1 cellular context compared by ENCODE assay signal in the genomic region with DNA sequence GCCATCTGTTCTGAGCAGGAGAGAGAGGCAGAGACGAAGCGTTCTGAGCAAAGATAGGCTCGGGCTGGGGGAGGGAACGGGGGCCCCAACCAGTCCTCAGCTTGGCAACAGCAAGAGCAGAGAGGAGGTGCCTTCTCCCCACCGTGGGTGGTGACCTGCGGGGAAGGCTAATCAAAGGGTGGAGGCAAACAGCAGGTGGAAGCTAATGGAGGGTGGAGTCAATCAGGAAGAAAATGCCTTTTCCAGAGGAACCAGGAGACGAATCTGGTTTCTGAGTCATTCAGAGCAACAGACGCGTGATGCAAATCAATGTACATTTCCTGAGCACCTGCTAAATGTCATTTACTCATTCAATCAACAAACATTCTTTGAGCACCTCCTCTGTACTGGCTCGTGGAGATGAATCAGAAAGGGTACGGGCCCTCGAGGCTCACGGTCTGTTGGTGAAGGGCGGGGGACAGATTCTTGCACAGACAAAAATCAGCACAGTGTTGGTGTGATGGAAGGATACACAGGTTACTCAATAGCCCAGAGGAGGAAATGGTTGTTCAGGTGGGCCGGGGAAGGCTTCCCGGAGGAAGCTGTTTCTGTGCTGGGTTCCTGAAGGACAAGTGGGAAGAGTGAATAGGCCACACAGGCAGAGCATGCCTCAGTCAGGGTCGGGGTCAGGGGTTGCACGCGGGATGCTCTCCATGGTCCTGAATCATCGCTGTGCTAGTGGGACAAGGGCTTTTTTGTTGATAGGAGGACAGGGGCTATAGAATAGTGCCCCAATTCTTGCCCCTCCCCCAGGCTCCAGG.
TF ChIP-seq lines count a peak whose summit lies in the region.

No MANE protein-coding gene starts in this region.

TF ChIP-seq in HepG2, 621 proteins besides CTCF, POLR2A, EP300 and RAD21 (continued from another document and continues in another):
- peak; percentile 85 for TF ChIP-seq NKX3-1 (CRISPR knock-in tag; IDR thresholded peaks at IDR 0.05)
- TF ChIP-seq NFATC3 (CRISPR knock-in tag; IDR thresholded peaks at IDR 0.05): no peak
- TF ChIP-seq ZBTB10 (CRISPR knock-in tag; IDR thresholded peaks at IDR 0.05; ENCODE audit: borderline replicate concordance): 0 out of 2 replicates have a peak, but pooled peaks have one; percentile 50
- no peak for TF ChIP-seq ZNF30 (CRISPR knock-in tag; IDR thresholded peaks at IDR 0.05)
- TF ChIP-seq TOPORS (CRISPR knock-in tag; IDR thresholded peaks at IDR 0.05): no peak
- TF ChIP-seq SMC3 (IDR thresholded peaks at IDR 0.05; ENCODE audit: low read length): no peak
- no peak for TF ChIP-seq ARHGAP35 (CRISPR knock-in tag; IDR thresholded peaks at IDR 0.05; ENCODE audit: borderline replicate concordance)
- TF ChIP-seq ZNF678 (CRISPR knock-in tag; IDR thresholded peaks at IDR 0.05): no peak
- no peak for TF ChIP-seq TRIM24 (CRISPR knock-in tag; IDR thresholded peaks at IDR 0.05)
- no peak for TF ChIP-seq NCOR1 (IDR thresholded peaks at IDR 0.05; ENCODE audit: borderline replicate concordance, low read length)
- TF ChIP-seq KLF11 (CRISPR knock-in tag; IDR thresholded peaks at IDR 0.05): peak; percentile 98
- TF ChIP-seq HNRNPH1 (optimal IDR thresholded peaks at IDR 0.05; ENCODE audit: low read depth, low read length): no peak
- TF ChIP-seq ZNF343 (CRISPR knock-in tag; IDR thresholded peaks at IDR 0.05): no peak
- TF ChIP-seq FOSL2 (CRISPR knock-in tag; IDR thresholded peaks at IDR 0.05): peak; percentile 55
- TF ChIP-seq SP4 (CRISPR knock-in tag; IDR thresholded peaks at IDR 0.05): no peak
- no peak for TF ChIP-seq DPF2 (CRISPR knock-in tag; IDR thresholded peaks at IDR 0.05; ENCODE audit: borderline replicate concordance, low read depth)
- TF ChIP-seq MAX (IDR thresholded peaks at IDR 0.05): peak; percentile 77
- peak; percentile 70; the same call in 1 of the 2 replicates for TF ChIP-seq RFXAP (CRISPR knock-in tag; IDR thresholded peaks at IDR 0.05; ENCODE audit: borderline replicate concordance)
- peak; percentile 67 for TF ChIP-seq ZFY (CRISPR knock-in tag; IDR thresholded peaks at IDR 0.05)
- TF ChIP-seq ZNF782 (CRISPR knock-in tag; IDR thresholded peaks at IDR 0.05; ENCODE audit: borderline replicate concordance): no peak
- 0 out of 2 replicates have a peak, but pooled peaks have one; percentile 50 for TF ChIP-seq ESRRA (CRISPR knock-in tag; IDR thresholded peaks at IDR 0.05; ENCODE audit: low read depth)
- TF ChIP-seq, protein P1, sequence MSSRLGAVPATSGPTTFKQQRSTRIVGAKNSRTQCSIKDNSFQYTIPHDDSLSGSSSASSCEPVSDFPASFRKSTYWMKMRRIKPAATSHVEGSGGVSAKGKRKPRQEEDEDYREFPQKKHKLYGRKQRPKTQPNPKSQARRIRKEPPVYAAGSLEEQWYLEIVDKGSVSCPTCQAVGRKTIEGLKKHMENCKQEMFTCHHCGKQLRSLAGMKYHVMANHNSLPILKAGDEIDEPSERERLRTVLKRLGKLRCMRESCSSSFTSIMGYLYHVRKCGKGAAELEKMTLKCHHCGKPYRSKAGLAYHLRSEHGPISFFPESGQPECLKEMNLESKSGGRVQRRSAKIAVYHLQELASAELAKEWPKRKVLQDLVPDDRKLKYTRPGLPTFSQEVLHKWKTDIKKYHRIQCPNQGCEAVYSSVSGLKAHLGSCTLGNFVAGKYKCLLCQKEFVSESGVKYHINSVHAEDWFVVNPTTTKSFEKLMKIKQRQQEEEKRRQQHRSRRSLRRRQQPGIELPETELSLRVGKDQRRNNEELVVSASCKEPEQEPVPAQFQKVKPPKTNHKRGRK (CRISPR knock-in tag; IDR thresholded peaks at IDR 0.05): no peak
- no peak for TF ChIP-seq FOXK2 (IDR thresholded peaks at IDR 0.05)
- TF ChIP-seq ZNF703 (CRISPR knock-in tag; IDR thresholded peaks at IDR 0.05; ENCODE audit: borderline replicate concordance): no peak
- TF ChIP-seq ZGPAT (CRISPR knock-in tag; IDR thresholded peaks at IDR 0.05): peak; percentile 61; the same call in 1 of the 2 replicates
- peak; percentile 91 for TF ChIP-seq MLXIP (CRISPR knock-in tag; IDR thresholded peaks at IDR 0.05; ENCODE audit: borderline replicate concordance)
- no peak for TF ChIP-seq ZNF260 (CRISPR knock-in tag; IDR thresholded peaks at IDR 0.05; ENCODE audit: borderline replicate concordance, low read depth)
- peak; percentile 94 for TF ChIP-seq ZNF709 (CRISPR knock-in tag; IDR thresholded peaks at IDR 0.05)
- TF ChIP-seq ASH2L (IDR thresholded peaks at IDR 0.05; ENCODE audit: insufficient read length, low read depth, low read length): no peak
- no peak for TF ChIP-seq SMARCC2 (IDR thresholded peaks at IDR 0.05)
- TF ChIP-seq ARNT (IDR thresholded peaks at IDR 0.05): no peak
- TF ChIP-seq, protein P2, sequence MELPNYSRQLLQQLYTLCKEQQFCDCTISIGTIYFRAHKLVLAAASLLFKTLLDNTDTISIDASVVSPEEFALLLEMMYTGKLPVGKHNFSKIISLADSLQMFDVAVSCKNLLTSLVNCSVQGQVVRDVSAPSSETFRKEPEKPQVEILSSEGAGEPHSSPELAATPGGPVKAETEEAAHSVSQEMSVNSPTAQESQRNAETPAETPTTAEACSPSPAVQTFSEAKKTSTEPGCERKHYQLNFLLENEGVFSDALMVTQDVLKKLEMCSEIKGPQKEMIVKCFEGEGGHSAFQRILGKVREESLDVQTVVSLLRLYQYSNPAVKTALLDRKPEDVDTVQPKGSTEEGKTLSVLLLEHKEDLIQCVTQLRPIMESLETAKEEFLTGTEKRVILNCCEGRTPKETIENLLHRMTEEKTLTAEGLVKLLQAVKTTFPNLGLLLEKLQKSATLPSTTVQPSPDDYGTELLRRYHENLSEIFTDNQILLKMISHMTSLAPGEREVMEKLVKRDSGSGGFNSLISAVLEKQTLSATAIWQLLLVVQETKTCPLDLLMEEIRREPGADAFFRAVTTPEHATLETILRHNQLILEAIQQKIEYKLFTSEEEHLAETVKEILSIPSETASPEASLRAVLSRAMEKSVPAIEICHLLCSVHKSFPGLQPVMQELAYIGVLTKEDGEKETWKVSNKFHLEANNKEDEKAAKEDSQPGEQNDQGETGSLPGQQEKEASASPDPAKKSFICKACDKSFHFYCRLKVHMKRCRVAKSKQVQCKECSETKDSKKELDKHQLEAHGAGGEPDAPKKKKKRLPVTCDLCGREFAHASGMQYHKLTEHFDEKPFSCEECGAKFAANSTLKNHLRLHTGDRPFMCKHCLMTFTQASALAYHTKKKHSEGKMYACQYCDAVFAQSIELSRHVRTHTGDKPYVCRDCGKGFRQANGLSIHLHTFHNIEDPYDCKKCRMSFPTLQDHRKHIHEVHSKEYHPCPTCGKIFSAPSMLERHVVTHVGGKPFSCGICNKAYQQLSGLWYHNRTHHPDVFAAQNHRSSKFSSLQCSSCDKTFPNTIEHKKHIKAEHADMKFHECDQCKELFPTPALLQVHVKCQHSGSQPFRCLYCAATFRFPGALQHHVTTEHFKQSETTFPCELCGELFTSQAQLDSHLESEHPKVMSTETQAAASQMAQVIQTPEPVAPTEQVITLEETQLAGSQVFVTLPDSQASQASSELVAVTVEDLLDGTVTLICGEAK (IDR thresholded peaks at IDR 0.05): no peak
- TF ChIP-seq, protein P2 (CRISPR knock-in tag; IDR thresholded peaks at IDR 0.05): peak; percentile 67; the same call in 1 of the 2 replicates
- TF ChIP-seq CHD2 (IDR thresholded peaks at IDR 0.05; ENCODE audit: low read depth, low read length): no peak
- TF ChIP-seq MTERF4 (CRISPR knock-in tag; IDR thresholded peaks at IDR 0.05): peak; percentile 69; the same call in 1 of the 2 replicates
